Comparison of ENCODE assay signal across 21 cellular contexts in the genomic region with DNA sequence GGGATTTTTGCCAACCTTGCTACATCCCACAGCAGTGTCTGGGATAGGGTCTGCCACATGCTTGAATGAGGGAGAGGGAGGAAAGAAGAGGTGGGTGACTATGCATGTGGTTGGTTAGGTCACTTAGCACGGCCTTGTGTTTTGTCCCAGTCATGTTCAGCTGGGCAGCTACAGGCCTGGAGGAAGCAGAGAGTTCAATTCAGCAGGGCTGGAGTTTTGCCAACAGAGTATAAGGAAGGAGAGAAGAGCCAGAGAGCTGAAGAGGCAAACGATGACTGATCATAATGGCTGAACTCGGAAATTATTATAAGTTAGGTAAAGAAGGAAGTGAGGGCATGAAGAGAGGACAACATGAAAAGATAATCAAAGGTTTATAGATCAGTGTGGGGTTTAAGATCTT.
DNase-seq lines count a peak whose midpoint lies in the region; ATAC-seq and TF ChIP-seq lines count a peak whose summit lies in the region.
"Had no signal": no experiment of that assay in that cellular context is flagged by ENCODE, and none has a peak within 500 bp of the region (broad histone marks: within the 10 kb centered on the region; RNA-seq: fewer than 3 reads in every experiment).

No MANE protein-coding gene starts in this region.

- CTCF ChIA-PET in WTC11 (lab: Charles Lee): no interaction called here

- POLR2A ChIA-PET in WTC11 (lab: Charles Lee): no interaction called here

- H3K9me3 Mint-ChIP-seq in WTC11 (no peaks in the 10 kb centered on the region), endodermal cell (no peaks in the 10 kb centered on the region)

- in situ Hi-C loops in transverse colon (cut with MboI; ENCODE audit: low pct_ligation_motif_present in 1 of 4, low pct_unique_long_range_greater_than_20kb in 1 of 4, low sequenced_read_pairs in 3 of 4): no loop called here

- peak; percentile 6 for DNase-seq in NCI-H345 (lab: John Stamatoyannopoulos, UW)
- no peak for DNase-seq in NCI-H345 treated with DMSO at 0.1 percent for 48 hours (lab: John Stamatoyannopoulos, UW; ENCODE audit: unreplicated experiment)
- peak; percentile 3 for DNase-seq in astrocyte of the hippocampus (ENCODE audit: low read depth, low spot score)
- peak; percentile 44 to 50 for DNase-seq in left colon
- peak; percentile 27 for DNase-seq in transverse colon
- DNase-seq in WTC11 (ENCODE audit: low spot score): no peak
- no peak for DNase-seq in endodermal cell
- DNase-seq in NCI-H446 (lab: John Stamatoyannopoulos, UW): no peak
- DNase-seq: activated naive CD4-positive, alpha-beta T cell; activated T-cell treated with anti-CD3 and anti-CD28 coated beads, Interleukin-2, amount 50 U/mL, for 1 hour; BE2C; Caco-2; NCI-H1105 treated with DMSO at 0.1 percent for 48 hours; NCI-H524; SK-N-SH; stomach; T-helper 9 cell; upper lobe of right lung had no signal

- TF ChIP-seq POLR2A in transverse colon (IDR thresholded peaks at IDR 0.05): no peak

- H3K36me3 ChIP-seq in transverse colon (no peaks in the 10 kb centered on the region), endodermal cell (ENCODE audit: control insufficient read depth, insufficient read depth, low read length) (no peaks in the 10 kb centered on the region)
- H3K36me3 ChIP-seq: adrenal gland, BE2C, stomach, upper lobe of right lung had no signal

- no peaks in the 10 kb centered on the region for H3K27me3 ChIP-seq in transverse colon
- no peaks in the 10 kb centered on the region for H3K27me3 ChIP-seq in endodermal cell (ENCODE audit: control insufficient read depth, insufficient read depth, low read length, poor library complexity, severe bottlenecking)
- H3K27me3 ChIP-seq: adrenal gland, stomach, upper lobe of right lung had no signal

- H3K27me3 Mint-ChIP-seq in WTC11 (ENCODE audit: low read depth) (no peaks in the 10 kb centered on the region), endodermal cell (ENCODE audit: insufficient read depth) (no peaks in the 10 kb centered on the region)

- H3K4me1 ChIP-seq in transverse colon (no peaks in the 10 kb centered on the region), endodermal cell (ENCODE audit: control insufficient read depth, insufficient read depth, low read length) (no peaks in the 10 kb centered on the region)
- H3K4me1 ChIP-seq: adrenal gland, BE2C, stomach had no signal

- H3K4me1 Mint-ChIP-seq in WTC11 (peaks cover 31% of the 10 kb centered on the region), endodermal cell (peaks cover 6% of the 10 kb centered on the region)

- H3K27ac ChIP-seq in transverse colon: no peak overlapping the region
- H3K27ac ChIP-seq in endodermal cell (ENCODE audit: low read depth, low read length): no peak overlapping the region
- H3K27ac ChIP-seq: adrenal gland, RWPE1, stomach, upper lobe of right lung had no signal

- ATAC-seq in left colon (peak; percentile 97), WTC11 (no peak)
- ATAC-seq: HepG2, upper lobe of right lung had no signal

- no peak overlapping the region for H3K4me3 Mint-ChIP-seq in WTC11
- H3K4me3 Mint-ChIP-seq in endodermal cell: no peak overlapping the region

- H3K27ac Mint-ChIP-seq in WTC11: no peak overlapping the region
- no peak overlapping the region for H3K27ac Mint-ChIP-seq in endodermal cell

- intact Hi-C loops in left colon (cut with DNase I, micrococcal nuclease): no loop called here
- intact Hi-C loops in transverse colon (cut with DNase I; ENCODE audit: low total_unique reads): no loop called here

- no peaks in the 10 kb centered on the region for H3K36me3 Mint-ChIP-seq in WTC11
- no peaks in the 10 kb centered on the region for H3K36me3 Mint-ChIP-seq in endodermal cell (ENCODE audit: low read depth)

- no peak for TF ChIP-seq CTCF in transverse colon (IDR thresholded peaks at IDR 0.05)
- TF ChIP-seq CTCF in WTC11 (IDR thresholded peaks at IDR 0.05): no peak
- no peak for TF ChIP-seq CTCF in endodermal cell (conservative IDR thresholded peaks at IDR 0.05)

- no peaks in the 10 kb centered on the region for H3K9me3 ChIP-seq in transverse colon
- no peaks in the 10 kb centered on the region for H3K9me3 ChIP-seq in endodermal cell (ENCODE audit: control insufficient read depth, low read length)
- H3K9me3 ChIP-seq: adrenal gland, BE2C, SK-N-SH, stomach, upper lobe of right lung had no signal

- WGBS in transverse colon (ENCODE audit: low coverage in 1 of 2), 2 donors: 23% methylated on average over 3 of the region's 3 CpGs; no CpG with 5 or more reads in 1 of the 2 donors
- WGBS in endodermal cell (ENCODE audit: insufficient coverage in 1 of 2, insufficient read length in 1 of 2), 2 experiments: 88 to 90% methylated on average over 3 of the region's 3 CpGs

- TF ChIP-seq EP300 in transverse colon (IDR thresholded peaks at IDR 0.05; ENCODE audit: low read depth): no peak

- no peak overlapping the region for H3K9ac ChIP-seq in endodermal cell (ENCODE audit: extremely low read depth, low read length, poor library complexity, severe bottlenecking)
- H3K9ac ChIP-seq: SK-N-SH had no signal

- no peak overlapping the region for H3K4me3 ChIP-seq in transverse colon
- no peak overlapping the region for H3K4me3 ChIP-seq in endodermal cell (ENCODE audit: low read length)
- H3K4me3 ChIP-seq: adrenal gland, stomach, upper lobe of right lung had no signal

TF ChIP-seq in WTC11, 78 proteins besides CTCF, POLR2A, EP300 and RAD21:
- TF ChIP-seq NFATC4 (CRISPR knock-in tag; IDR thresholded peaks at IDR 0.05) (no peak), TEAD1 (CRISPR knock-in tag; IDR thresholded peaks at IDR 0.05) (no peak)

Comparison
In these comparisons a context has a peak if more than half of its experiments do, and no peak if none do; other contexts are left out.
1. DNase-seq: peak in NCI-H345 (single experiment), astrocyte of the hippocampus (single experiment), left colon (2 of 2) and transverse colon (single experiment); none in NCI-H345 treated with DMSO at 0.1 percent for 48 hours (single experiment), WTC11 (single experiment), endodermal cell (single experiment) and NCI-H446 (0 of 2).